In the genomic region with DNA sequence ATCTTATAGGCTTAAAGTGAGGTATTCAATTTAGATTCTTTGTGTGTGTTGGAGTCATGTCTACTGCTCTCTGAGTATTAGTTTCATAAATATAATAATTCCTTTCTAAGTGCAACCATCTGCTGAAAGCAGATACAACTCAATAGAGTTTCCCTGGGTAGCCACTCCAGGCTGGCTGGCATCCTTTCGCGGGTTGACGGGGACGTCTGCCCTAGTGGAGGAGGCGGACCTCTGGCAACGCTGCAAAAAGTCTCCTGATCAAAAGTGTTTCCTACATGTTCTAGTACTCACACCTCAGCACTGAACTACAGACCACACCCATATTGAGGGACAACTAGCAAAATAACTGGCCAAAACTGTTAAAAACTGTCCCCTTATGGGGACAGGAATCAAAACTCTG, we compare ENCODE assay signal across 22 cellular contexts. TPM values are rescaled to one million over a fixed set of nuclear protein-coding genes. Genes with fewer than 3 reads are reported as not detected.
"Had no signal": no experiment of that assay in that cellular context is flagged by ENCODE, and none has a peak within 500 bp of the region (broad histone marks: within the 10 kb centered on the region; RNA-seq: fewer than 3 reads in every experiment).

No MANE protein-coding gene starts in this region.

- H3K9me3 ChIP-seq: left lung, lower lobe of right lung, sigmoid colon, stomach, suprapubic skin, tibial artery, upper lobe of left lung had no signal

- DNase-seq: cortex of kidney; effector memory CD4-positive, alpha-beta T cell; islet precursor cell; left lung; lower lobe of right lung; natural killer cell; sigmoid colon; stimulated activated CD4-positive, alpha-beta T cell treated with anti-CD3 and anti-CD28 coated beads, Interleukin-2, amount 100 ng/mL, for 24 hours; stimulated activated CD4-positive, alpha-beta T cell treated with anti-CD3 and anti-CD28 coated beads, Interleukin-4, amount 100 ng/mL, for 4 hours; stimulated activated naive CD4-positive, alpha-beta T cell; stomach; tibial artery had no signal

- H3K27ac ChIP-seq: left lung, lower lobe of right lung, sigmoid colon, skin epidermis, stomach, suprapubic skin, tibial artery, upper lobe of left lung had no signal

- H3K4me1 ChIP-seq: left lung, lower lobe of right lung, sigmoid colon, stomach, suprapubic skin, tibial artery had no signal

- H3K27me3 ChIP-seq: sigmoid colon, suprapubic skin, upper lobe of left lung had no signal

- H3K36me3 ChIP-seq: left lung, lower lobe of right lung, sigmoid colon, stomach, suprapubic skin, tibial artery, upper lobe of left lung had no signal

- H3K4me3 ChIP-seq: left lung, lower lobe of right lung, sigmoid colon, skin epidermis, stomach, suprapubic skin, tibial artery, upper lobe of left lung had no signal

RNA-seq across cellular contexts. Expression of a gene that starts 2.5 kb away (rescaled TPM):
- total RNA-seq: chondrocyte, esophagus mucosa, fibroblast of lung, mesothelial cell of epicardium, myocyte, natural killer cell, neural crest cell, osteocyte, sigmoid colon, suprapubic skin had no signal
- polyA plus RNA-seq: fibroblast of lung had no signal
